11 cellular contexts compared by ENCODE assay signal in the genomic region with DNA sequence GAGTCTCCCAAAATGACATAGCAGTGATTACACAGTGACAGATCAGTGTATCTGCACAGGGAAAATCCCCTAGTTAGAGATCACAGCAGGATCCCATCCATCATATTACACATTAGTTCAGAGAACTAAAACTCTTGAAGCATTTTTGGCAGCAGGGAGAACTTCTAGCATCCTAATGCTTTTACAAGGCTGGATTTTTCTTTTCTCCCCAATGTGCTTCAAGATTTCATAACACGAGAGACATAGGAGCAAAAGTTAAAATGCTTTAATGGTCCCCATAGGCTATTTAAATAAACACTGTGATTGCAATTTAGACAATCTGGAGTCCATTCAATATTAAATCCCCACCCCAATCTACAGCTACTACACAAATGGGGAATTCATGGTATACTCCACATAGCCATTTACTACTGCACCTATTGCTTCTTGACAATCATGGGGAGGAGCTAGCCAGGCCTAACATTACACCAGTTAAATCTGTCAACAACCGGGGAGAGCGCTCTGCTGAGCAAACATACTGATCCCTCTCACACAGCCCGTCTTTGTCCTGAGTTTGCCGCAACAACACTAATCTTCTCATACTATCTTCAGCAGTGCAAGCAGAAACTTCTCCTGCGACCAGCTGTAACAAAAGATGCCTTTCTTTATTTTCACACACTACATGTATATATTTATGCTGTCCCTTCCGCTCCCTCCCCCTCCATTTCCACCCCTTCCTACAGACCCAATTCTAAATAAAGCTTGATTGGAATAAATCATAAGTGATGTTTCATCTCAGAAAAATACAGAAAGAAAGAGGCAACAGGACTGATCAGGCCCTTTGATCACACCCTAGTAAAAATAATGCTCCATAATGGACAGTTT.
DNase-seq lines count a peak whose midpoint lies in the region; ATAC-seq and TF ChIP-seq lines count a peak whose summit lies in the region.
"Had no signal": no experiment of that assay in that cellular context is flagged by ENCODE, and none has a peak within 500 bp of the region (broad histone marks: within the 10 kb centered on the region; RNA-seq: fewer than 3 reads in every experiment).

No MANE protein-coding gene starts in this region.

- peak overlapping the region; percentile 10; the same call in 1 of the 2 replicates for H3K27ac ChIP-seq in VCaP

- no peaks in the 10 kb centered on the region for H3K36me3 Mint-ChIP-seq in T-helper 17 cell (ENCODE audit: low read depth)
- H3K36me3 Mint-ChIP-seq: activated naive CD4-positive, alpha-beta T cell treated with anti-CD3 and anti-CD28 coated beads, Interleukin-2, amount 50 U/mL, for 24 hours had no signal

- DNase-seq in COLO668 (lab: John Stamatoyannopoulos, UW; ENCODE audit: unreplicated experiment) (peak; percentile 27), NCI-H1436 treated with DMSO at 0.1 percent for 48 hours (lab: John Stamatoyannopoulos, UW) (peak; percentile 68), islet precursor cell (peak; percentile 91), T-helper 17 cell (no peak)
- DNase-seq in stimulated activated CD4-positive, alpha-beta T cell treated with anti-CD3 and anti-CD28 coated beads, Interleukin-2, amount 100 ng/mL, for 48 hours: no peak
- no peak for DNase-seq in activated T-cell treated with anti-CD3 and anti-CD28 coated beads, Interleukin-2, amount 50 U/mL, for 1 hour
- DNase-seq: activated CD4-positive, alpha-beta T cell treated with anti-CD3 and anti-CD28 coated beads for 4 hours; left cardiac atrium had no signal

- no peak for TF ChIP-seq CTCF in VCaP (conservative IDR thresholded peaks at IDR 0.05)

- H3K4me1 Mint-ChIP-seq in T-helper 17 cell: no peaks in the 10 kb centered on the region
- H3K4me1 Mint-ChIP-seq: activated naive CD4-positive, alpha-beta T cell treated with anti-CD3 and anti-CD28 coated beads, Interleukin-2, amount 50 U/mL, for 24 hours had no signal

- H3K9me3 ChIP-seq in T-helper 17 cell (ENCODE audit: control insufficient read depth, low read length, poor library complexity, severe bottlenecking): no peaks in the 10 kb centered on the region

- no peak overlapping the region for H3K27ac Mint-ChIP-seq in T-helper 17 cell
- H3K27ac Mint-ChIP-seq: activated naive CD4-positive, alpha-beta T cell treated with anti-CD3 and anti-CD28 coated beads, Interleukin-2, amount 50 U/mL, for 24 hours had no signal

- no peaks in the 10 kb centered on the region for H3K27me3 Mint-ChIP-seq in T-helper 17 cell
- H3K27me3 Mint-ChIP-seq: activated naive CD4-positive, alpha-beta T cell treated with anti-CD3 and anti-CD28 coated beads, Interleukin-2, amount 50 U/mL, for 24 hours had no signal

- H3K4me3 Mint-ChIP-seq in T-helper 17 cell: no peak overlapping the region
- H3K4me3 Mint-ChIP-seq: activated naive CD4-positive, alpha-beta T cell treated with anti-CD3 and anti-CD28 coated beads, Interleukin-2, amount 50 U/mL, for 24 hours had no signal

- ATAC-seq in HG03520 (IDR thresholded peaks at IDR 0.05; ENCODE audit: unreplicated experiment) (no peak), T-helper 17 cell (no peak)

Comparison
In these comparisons a context has a peak if more than half of its experiments do, and no peak if none do; other contexts are left out.
1. DNase-seq: peak in COLO668 (single experiment), NCI-H1436 treated with DMSO at 0.1 percent for 48 hours (single experiment) and islet precursor cell (single experiment); none in stimulated activated CD4-positive, alpha-beta T cell treated with anti-CD3 and anti-CD28 coated beads, Interleukin-2, amount 100 ng/mL, for 48 hours (0 of 2), T-helper 17 cell (0 of 3) and activated T-cell treated with anti-CD3 and anti-CD28 coated beads, Interleukin-2, amount 50 U/mL, for 1 hour (single experiment).